Comparison of ENCODE assay signal across 8 cellular contexts in genomic region chr17:7989781-7990655, GRCh38. TPM values are rescaled to one million over a fixed set of nuclear protein-coding genes. Genes with fewer than 3 reads are reported as not detected.
DNase-seq lines count a peak whose midpoint lies in the region; ATAC-seq and TF ChIP-seq lines count a peak whose summit lies in the region.

No MANE protein-coding gene starts in this region.

- CTCF ChIA-PET in activated CD8-positive, alpha-beta memory T cell treated with anti-CD3 and anti-CD28 coated beads, Interleukin-2, amount 10 ng/mL, durations not matched to agents 7 days and 5 days (lab: Charles Lee): interaction anchor here (0.7 to 13.2 kb wide), 55 partner anchors 7 to 305 kb away, joined by 3 to 312 read pairs (median 6); partner anchors contain the start of genes ALOXE3, CNTROB, CYB5D1 and GUCY2D

- no peaks in the 10 kb centered on the region for H3K4me1 ChIP-seq in endodermal cell (ENCODE audit: control insufficient read depth, insufficient read depth, low read length)

- H3K9me3 ChIP-seq in endodermal cell (ENCODE audit: control insufficient read depth, low read length): no peaks in the 10 kb centered on the region

- H3K27me3 ChIP-seq in endodermal cell (ENCODE audit: control insufficient read depth, insufficient read depth, low read length, poor library complexity, severe bottlenecking): no peaks in the 10 kb centered on the region

- H3K4me1 Mint-ChIP-seq in activated CD8-positive, alpha-beta memory T cell treated with anti-CD3 and anti-CD28 coated beads, Interleukin-2, amount 10 ng/mL, durations not matched to agents 7 days and 5 days: peaks cover 25% of the 10 kb centered on the region
- H3K4me1 Mint-ChIP-seq in endodermal cell: peaks cover 6% of the 10 kb centered on the region
- peaks cover 12% of the 10 kb centered on the region for H3K4me1 Mint-ChIP-seq in mesothelial cell of epicardium

- DNase-seq in AG20443 (ENCODE audit: low spot score) (peak; percentile 89), NK-92 (lab: John Stamatoyannopoulos, UW; ENCODE audit: unreplicated experiment) (peak; percentile 23), endodermal cell (peak; percentile 100), mesothelial cell of epicardium (ENCODE audit: low spot score in 2 of 2, unreplicated experiment in 2 of 2) (peak; percentile 74 to 98)
- peak; percentile 93 for DNase-seq in activated CD8-positive, alpha-beta memory T cell treated with anti-CD3 and anti-CD28 coated beads, Interleukin-2, amount 10 ng/mL, durations not matched to agents 7 days and 5 days
- peak; percentile 80 to 84 for DNase-seq in stimulated activated CD8-positive, alpha-beta memory T cell treated with anti-CD3 and anti-CD28 coated beads, Interleukin-15, amount 100 ng/mL, for 4 hours (ENCODE audit: low read depth in 2 of 2)

- H3K36me3 Mint-ChIP-seq in activated CD8-positive, alpha-beta memory T cell treated with anti-CD3 and anti-CD28 coated beads, Interleukin-2, amount 10 ng/mL, durations not matched to agents 7 days and 5 days: no peaks in the 10 kb centered on the region
- no peaks in the 10 kb centered on the region for H3K36me3 Mint-ChIP-seq in endodermal cell (ENCODE audit: low read depth)
- no peaks in the 10 kb centered on the region for H3K36me3 Mint-ChIP-seq in mesothelial cell of epicardium

- peak overlapping the region; percentile 88 for H3K27ac Mint-ChIP-seq in activated CD8-positive, alpha-beta memory T cell treated with anti-CD3 and anti-CD28 coated beads, Interleukin-2, amount 10 ng/mL, durations not matched to agents 7 days and 5 days
- H3K27ac Mint-ChIP-seq in endodermal cell (no peak overlapping the region), mesothelial cell of epicardium (peak overlapping the region; percentile 30)

- whole genome bisulfite sequencing in endodermal cell (ENCODE audit: insufficient coverage in 1 of 2, insufficient read length in 1 of 2), 2 experiments: 16 to 26% methylated on average over 32 to 59 of the region's 59 CpGs

- ATAC-seq in GM18873 (IDR thresholded peaks at IDR 0.05; ENCODE audit: low FRiP score, unreplicated experiment) (peak; percentile 66), HG03460 (IDR thresholded peaks at IDR 0.05; ENCODE audit: unreplicated experiment) (peak; percentile 74)
- ATAC-seq in activated CD8-positive, alpha-beta memory T cell treated with anti-CD3 and anti-CD28 coated beads, Interleukin-2, amount 10 ng/mL, durations not matched to agents 7 days and 5 days: peak; percentile 87

- peak; percentile 98 for TF ChIP-seq CTCF in endodermal cell (conservative IDR thresholded peaks at IDR 0.05)
- peak; percentile 98 for TF ChIP-seq CTCF in mesothelial cell of epicardium (IDR thresholded peaks at IDR 0.05; ENCODE audit: unreplicated experiment)

- peak overlapping the region; percentile 71 for H3K4me3 ChIP-seq in endodermal cell (ENCODE audit: low read length)

- no peaks in the 10 kb centered on the region for H3K36me3 ChIP-seq in endodermal cell (ENCODE audit: control insufficient read depth, insufficient read depth, low read length)

- H3K9ac ChIP-seq in endodermal cell (ENCODE audit: extremely low read depth, low read length, poor library complexity, severe bottlenecking): peak overlapping the region; percentile 11

- peaks cover 22% of the 10 kb centered on the region for H3K27me3 Mint-ChIP-seq in activated CD8-positive, alpha-beta memory T cell treated with anti-CD3 and anti-CD28 coated beads, Interleukin-2, amount 10 ng/mL, durations not matched to agents 7 days and 5 days
- H3K27me3 Mint-ChIP-seq in endodermal cell (ENCODE audit: insufficient read depth) (peaks cover 42% of the 10 kb centered on the region), mesothelial cell of epicardium (ENCODE audit: low read depth) (peaks cover 21% of the 10 kb centered on the region)

- H3K9me3 Mint-ChIP-seq in activated CD8-positive, alpha-beta memory T cell treated with anti-CD3 and anti-CD28 coated beads, Interleukin-2, amount 10 ng/mL, durations not matched to agents 7 days and 5 days (ENCODE audit: low read depth): no peaks in the 10 kb centered on the region
- H3K9me3 Mint-ChIP-seq in endodermal cell (peaks cover 3% of the 10 kb centered on the region), mesothelial cell of epicardium (no peaks in the 10 kb centered on the region)

- peak overlapping the region; percentile 69 for H3K4me3 Mint-ChIP-seq in activated CD8-positive, alpha-beta memory T cell treated with anti-CD3 and anti-CD28 coated beads, Interleukin-2, amount 10 ng/mL, durations not matched to agents 7 days and 5 days
- H3K4me3 Mint-ChIP-seq in endodermal cell: peak overlapping the region; percentile 45
- peak overlapping the region; percentile 63 for H3K4me3 Mint-ChIP-seq in mesothelial cell of epicardium

- H3K27ac ChIP-seq in endodermal cell (ENCODE audit: low read depth, low read length): no peak overlapping the region

RNA-seq across cellular contexts. Expression of gene GUCY2D, which starts 12.4 kb away (rescaled TPM):
- not detected for total RNA-seq in activated CD8-positive, alpha-beta memory T cell treated with anti-CD3 and anti-CD28 coated beads, Interleukin-2, amount 10 ng/mL, durations not matched to agents 7 days and 5 days
- total RNA-seq in endodermal cell: 1 to 10 TPM; 1.2 to 1.6 TPM
- 0.14 TPM for polyA plus RNA-seq in endodermal cell (2013, experiment 1 of 2)
- polyA plus RNA-seq in endodermal cell (2013, experiment 2 of 2): 0.37 TPM
- total RNA-seq in mesothelial cell of epicardium: 0.34 to 0.75 TPM (median 0.69 TPM) in 3 replicates

RNA-seq across cellular contexts. Expression of gene ALOX15B, which starts 48.8 kb away (rescaled TPM):
- total RNA-seq in activated CD8-positive, alpha-beta memory T cell treated with anti-CD3 and anti-CD28 coated beads, Interleukin-2, amount 10 ng/mL, durations not matched to agents 7 days and 5 days: not detected
- total RNA-seq in endodermal cell (not detected), mesothelial cell of epicardium (0.09 TPM in 1 of 3 replicates, not detected in the others)
- not detected for polyA plus RNA-seq in endodermal cell (2013, experiment 1 of 2)
- not detected for polyA plus RNA-seq in endodermal cell (2013, experiment 2 of 2)

RNA-seq across cellular contexts. Expression of gene CNTROB, which starts 58.0 kb away (rescaled TPM):
- 10 to 100 TPM; 56.8 to 69.2 TPM for total RNA-seq in activated CD8-positive, alpha-beta memory T cell treated with anti-CD3 and anti-CD28 coated beads, Interleukin-2, amount 10 ng/mL, durations not matched to agents 7 days and 5 days
- total RNA-seq in endodermal cell (10 to 100 TPM; 47.5 to 57.4 TPM), mesothelial cell of epicardium (49.4 to 51.5 TPM (median 50.0 TPM) in 3 replicates)
- 69.8 TPM for polyA plus RNA-seq in endodermal cell (2013, experiment 1 of 2)
- 56.3 TPM for polyA plus RNA-seq in endodermal cell (2013, experiment 2 of 2)

RNA-seq across cellular contexts. Expression of gene TRAPPC1, which starts 58.3 kb away (rescaled TPM):
- 100 to 1,000 TPM; 216 to 245 TPM for total RNA-seq in activated CD8-positive, alpha-beta memory T cell treated with anti-CD3 and anti-CD28 coated beads, Interleukin-2, amount 10 ng/mL, durations not matched to agents 7 days and 5 days
- 100 to 1,000 TPM; 150 to 170 TPM for total RNA-seq in endodermal cell
- polyA plus RNA-seq in endodermal cell (2013, experiment 1 of 2): 133 TPM
- polyA plus RNA-seq in endodermal cell (2013, experiment 2 of 2): 133 TPM
- 98.7 to 119 TPM (median 111 TPM) in 3 replicates for total RNA-seq in mesothelial cell of epicardium

Comparison
In these comparisons a context has a peak if more than half of its experiments do, and no peak if none do; other contexts are left out.
1. DNase-seq: peak in every context shown above with its lines; median percentile 100 in endodermal cell; 93 in activated CD8-positive, alpha-beta memory T cell treated with anti-CD3 and anti-CD28 coated beads, Interleukin-2, amount 10 ng/mL, durations not matched to agents 7 days and 5 days; 89 in AG20443; 86 in mesothelial cell of epicardium; 82 in stimulated activated CD8-positive, alpha-beta memory T cell treated with anti-CD3 and anti-CD28 coated beads, Interleukin-15, amount 100 ng/mL, for 4 hours; 23 in NK-92.